40 cellular contexts compared by ENCODE assay signal in genomic region chr11:109363682-109364081, GRCh38. TPM values are rescaled to one million over a fixed set of nuclear protein-coding genes. Genes with fewer than 3 reads are reported as not detected.
"Had no signal": no experiment of that assay in that cellular context is flagged by ENCODE, and none has a peak within 500 bp of the region (broad histone marks: within the 10 kb centered on the region; RNA-seq: fewer than 3 reads in every experiment).

No MANE protein-coding gene starts in this region.

- H3K4me1 ChIP-seq: ascending aorta, body of pancreas, breast epithelium had no signal

- H3K36me3 Mint-ChIP-seq: activated naive CD4-positive, alpha-beta T cell treated with anti-CD3 and anti-CD28 coated beads, Interleukin-2, amount 10 ng/mL, durations not matched to agents 7 days and 5 days; activated naive CD4-positive, alpha-beta T cell treated with anti-CD3 and anti-CD28 coated beads, Interleukin-2, amount 50 U/mL, for 24 hours; activated naive CD4-positive, alpha-beta T cell treated with anti-CD3 and anti-CD28 coated beads, Interleukin-2, amount 50 U/mL, for 72 hours; activated naive CD8-positive, alpha-beta T cell; activated naive CD8-positive, alpha-beta T cell treated with anti-CD3 and anti-CD28 coated beads for 36 hours; activated naive CD8-positive, alpha-beta T cell treated with anti-CD3 and anti-CD28 coated beads, Interleukin-2, amount 10 ng/mL, durations not matched to agents 7 days and 5 days; brain had no signal

- ATAC-seq: activated naive CD4-positive, alpha-beta T cell treated with anti-CD3 and anti-CD28 coated beads, Interleukin-2, amount 50 U/mL, for 72 hours; activated naive CD8-positive, alpha-beta T cell treated with anti-CD3 and anti-CD28 coated beads, Interleukin-2, amount 50 U/mL, for 24 hours; activated T-cell treated with anti-CD3 and anti-CD28 coated beads, Interleukin-2, amount 50 U/mL, for 4 hours; activated T-cell treated with anti-CD3 and anti-CD28 coated beads, Interleukin-2, amount 50 U/mL, for 72 hours; activated T-helper 17 cell treated with anti-CD3 and anti-CD28 coated beads, Interleukin-2, amount 50 U/mL, for 72 hours; body of pancreas had no signal

- H3K9me3 ChIP-seq: ascending aorta, body of pancreas had no signal

- FAIRE-seq: bronchial epithelial cell had no signal

- H3K4me3 ChIP-seq: adrenal gland, ascending aorta, body of pancreas, breast epithelium, cardiac muscle cell had no signal

- H3K36me3 ChIP-seq: adrenal gland, ascending aorta, brain microvascular endothelial cell, breast epithelium, cardiac muscle cell had no signal

- H3K4me1 Mint-ChIP-seq: activated naive CD4-positive, alpha-beta T cell treated with anti-CD3 and anti-CD28 coated beads, Interleukin-2, amount 10 ng/mL, durations not matched to agents 7 days and 5 days; activated naive CD4-positive, alpha-beta T cell treated with anti-CD3 and anti-CD28 coated beads, Interleukin-2, amount 50 U/mL, for 24 hours; activated naive CD8-positive, alpha-beta T cell treated with anti-CD3 and anti-CD28 coated beads for 36 hours; activated naive CD8-positive, alpha-beta T cell treated with anti-CD3 and anti-CD28 coated beads, Interleukin-2, amount 10 ng/mL, durations not matched to agents 7 days and 5 days; activated naive CD8-positive, alpha-beta T cell treated with anti-CD3 and anti-CD28 coated beads, Interleukin-2, amount 50 U/mL, for 24 hours; activated T-helper 17 cell treated with anti-CD3 and anti-CD28 coated beads, Interleukin-2, amount 50 U/mL, for 72 hours; brain; central memory CD8-positive, alpha-beta T cell had no signal

- H3K27ac Mint-ChIP-seq: activated naive CD4-positive, alpha-beta T cell treated with anti-CD3 and anti-CD28 coated beads for 36 hours; activated naive CD4-positive, alpha-beta T cell treated with anti-CD3 and anti-CD28 coated beads, Interleukin-2, amount 10 ng/mL, durations not matched to agents 7 days and 5 days; activated naive CD4-positive, alpha-beta T cell treated with anti-CD3 and anti-CD28 coated beads, Interleukin-2, amount 50 U/mL, for 24 hours; activated naive CD4-positive, alpha-beta T cell treated with anti-CD3 and anti-CD28 coated beads, Interleukin-2, amount 50 U/mL, for 72 hours; activated naive CD8-positive, alpha-beta T cell; activated naive CD8-positive, alpha-beta T cell treated with anti-CD3 and anti-CD28 coated beads for 36 hours; activated naive CD8-positive, alpha-beta T cell treated with anti-CD3 and anti-CD28 coated beads, Interleukin-2, amount 10 ng/mL, durations not matched to agents 7 days and 5 days; activated naive CD8-positive, alpha-beta T cell treated with anti-CD3 and anti-CD28 coated beads, Interleukin-2, amount 50 U/mL, for 24 hours; activated T-cell treated with anti-CD3 and anti-CD28 coated beads, Interleukin-2, amount 50 U/mL, for 24 hours; activated T-cell treated with anti-CD3 and anti-CD28 coated beads, Interleukin-2, amount 50 U/mL, for 72 hours; activated T-helper 1 cell treated with anti-CD3 and anti-CD28 coated beads, Interleukin-12 subunit alpha, Interleukin-12 subunit beta, Interleukin-2, Interleukin-4 antibody, amounts not matched to agents 30 ng/mL and 10 ng/mL and 1 ng/mL, durations not matched to agents 14 hours and 24 hours and 36 hours; activated T-helper 17 cell treated with anti-CD3 and anti-CD28 coated beads, Interleukin-2, amount 50 U/mL, for 72 hours; activated T-helper 2 cell treated with anti-CD3 and anti-CD28 coated beads, Interferon-gamma antibody, Interleukin-2, Interleukin-4, amounts not matched to agents 10 μg/mL and 5 μg/mL and 100 μg/mL, durations not matched to agents 14 hours and 24 hours and 36 hours; brain had no signal

- H3K27me3 ChIP-seq: adrenal gland, ascending aorta, body of pancreas, brain microvascular endothelial cell, breast epithelium, cardiac muscle cell had no signal

- DNase-seq: activated effector memory CD4-positive, alpha-beta T cell treated with anti-CD3 and anti-CD28 coated beads, Interleukin-2, amount 50 U/mL, for 16 hours; activated effector memory CD4-positive, alpha-beta T cell treated with Interleukin-2 at 50 U/mL for 16 hours; activated gamma-delta T cell; activated gamma-delta T cell treated with Interleukin-2 at 50 U/mL for 16 hours; activated naive CD4-positive, alpha-beta T cell; activated naive CD4-positive, alpha-beta T cell treated with anti-CD3 and anti-CD28 coated beads for 36 hours; activated naive CD4-positive, alpha-beta T cell treated with anti-CD3 and anti-CD28 coated beads, Interleukin-2, amount 10 ng/mL, durations not matched to agents 7 days and 5 days; activated naive CD4-positive, alpha-beta T cell treated with anti-CD3 and anti-CD28 coated beads, Interleukin-2, amount 50 U/mL, for 16 hours; activated naive CD4-positive, alpha-beta T cell treated with Interleukin-2 at 50 U/mL for 16 hours; activated naive CD8-positive, alpha-beta T cell treated with anti-CD3 and anti-CD28 coated beads for 36 hours; activated naive CD8-positive, alpha-beta T cell treated with anti-CD3 and anti-CD28 coated beads, Interleukin-2, amount 10 ng/mL, durations not matched to agents 7 days and 5 days; activated naive CD8-positive, alpha-beta T cell treated with anti-CD3 and anti-CD28 coated beads, Interleukin-2, amount 50 U/mL, for 24 hours; activated T-cell treated with anti-CD3 and anti-CD28 coated beads for 4 hours; activated T-cell treated with anti-CD3 and anti-CD28 coated beads, Interleukin-2, amount 50 U/mL, for 1 hour; activated T-cell treated with anti-CD3 and anti-CD28 coated beads, Interleukin-2, amount 50 U/mL, for 24 hours; activated T-cell treated with anti-CD3 and anti-CD28 coated beads, Interleukin-2, amount 50 U/mL, for 4 hours; activated T-cell treated with anti-CD3 and anti-CD28 coated beads, Interleukin-2, amount 50 U/mL, for 48 hours; activated T-cell treated with anti-CD3 and anti-CD28 coated beads, Interleukin-2, amount 50 U/mL, for 72 hours; adrenal gland; amniotic stem cell; amygdala; anterior cingulate cortex; aorta; body of pancreas; brain microvascular endothelial cell; caudate nucleus; central memory CD4-positive, alpha-beta T cell; cerebellar nuclear complex had no signal

- H3K9me3 Mint-ChIP-seq: activated naive CD4-positive, alpha-beta T cell treated with anti-CD3 and anti-CD28 coated beads for 36 hours; activated naive CD8-positive, alpha-beta T cell treated with anti-CD3 and anti-CD28 coated beads for 36 hours; activated T-cell treated with anti-CD3 and anti-CD28 coated beads, Interleukin-2, amount 50 U/mL, for 4 hours; activated T-helper 1 cell treated with anti-CD3 and anti-CD28 coated beads, Interleukin-12 subunit alpha, Interleukin-12 subunit beta, Interleukin-2, Interleukin-4 antibody, amounts not matched to agents 30 ng/mL and 10 ng/mL and 1 ng/mL, durations not matched to agents 14 hours and 24 hours and 36 hours had no signal

- H3K27ac ChIP-seq: adrenal gland, ascending aorta, body of pancreas, brain microvascular endothelial cell, breast epithelium, cardiac muscle cell had no signal

- H3K4me3 Mint-ChIP-seq: activated naive CD4-positive, alpha-beta T cell treated with anti-CD3 and anti-CD28 coated beads for 36 hours; activated naive CD4-positive, alpha-beta T cell treated with anti-CD3 and anti-CD28 coated beads, Interleukin-2, amount 10 ng/mL, durations not matched to agents 7 days and 5 days; activated naive CD4-positive, alpha-beta T cell treated with anti-CD3 and anti-CD28 coated beads, Interleukin-2, amount 50 U/mL, for 24 hours; activated naive CD8-positive, alpha-beta T cell; activated naive CD8-positive, alpha-beta T cell treated with anti-CD3 and anti-CD28 coated beads for 36 hours; activated naive CD8-positive, alpha-beta T cell treated with anti-CD3 and anti-CD28 coated beads, Interleukin-2, amount 10 ng/mL, durations not matched to agents 7 days and 5 days; activated naive CD8-positive, alpha-beta T cell treated with anti-CD3 and anti-CD28 coated beads, Interleukin-2, amount 50 U/mL, for 24 hours; activated T-cell treated with anti-CD3 and anti-CD28 coated beads, Interleukin-2, amount 50 U/mL, for 24 hours; activated T-cell treated with anti-CD3 and anti-CD28 coated beads, Interleukin-2, amount 50 U/mL, for 4 hours; activated T-cell treated with anti-CD3 and anti-CD28 coated beads, Interleukin-2, amount 50 U/mL, for 72 hours; activated T-helper 1 cell treated with anti-CD3 and anti-CD28 coated beads, Interleukin-12 subunit alpha, Interleukin-12 subunit beta, Interleukin-2, Interleukin-4 antibody, amounts not matched to agents 30 ng/mL and 10 ng/mL and 1 ng/mL, durations not matched to agents 14 hours and 24 hours and 36 hours; activated T-helper 17 cell treated with anti-CD3 and anti-CD28 coated beads, Interleukin-2, amount 50 U/mL, for 72 hours; brain; central memory CD8-positive, alpha-beta T cell had no signal

- H3K27me3 Mint-ChIP-seq: activated naive CD4-positive, alpha-beta T cell treated with anti-CD3 and anti-CD28 coated beads, Interleukin-2, amount 10 ng/mL, durations not matched to agents 7 days and 5 days; activated naive CD4-positive, alpha-beta T cell treated with anti-CD3 and anti-CD28 coated beads, Interleukin-2, amount 50 U/mL, for 24 hours; activated naive CD8-positive, alpha-beta T cell treated with anti-CD3 and anti-CD28 coated beads, Interleukin-2, amount 10 ng/mL, durations not matched to agents 7 days and 5 days; activated naive CD8-positive, alpha-beta T cell treated with anti-CD3 and anti-CD28 coated beads, Interleukin-2, amount 50 U/mL, for 24 hours; activated T-cell treated with anti-CD3 and anti-CD28 coated beads, Interleukin-2, amount 50 U/mL, for 24 hours; activated T-helper 17 cell treated with anti-CD3 and anti-CD28 coated beads, Interleukin-2, amount 50 U/mL, for 72 hours; brain; central memory CD8-positive, alpha-beta T cell had no signal

RNA-seq across cellular contexts. Expression of gene C11orf87, which starts 58.3 kb away (rescaled TPM):
- total RNA-seq: activated naive CD4-positive, alpha-beta T cell treated with anti-CD3 and anti-CD28 coated beads for 36 hours; activated naive CD4-positive, alpha-beta T cell treated with anti-CD3 and anti-CD28 coated beads, Interleukin-2, amount 50 U/mL, for 72 hours; activated naive CD8-positive, alpha-beta T cell treated with anti-CD3 and anti-CD28 coated beads for 36 hours; activated naive CD8-positive, alpha-beta T cell treated with anti-CD3 and anti-CD28 coated beads, Interleukin-2, amount 10 ng/mL, durations not matched to agents 7 days and 5 days; activated T-cell treated with anti-CD3 and anti-CD28 coated beads, Interleukin-2, amount 50 U/mL, for 4 hours; activated T-cell treated with anti-CD3 and anti-CD28 coated beads, Interleukin-2, amount 50 U/mL, for 72 hours; activated T-helper 1 cell treated with anti-CD3 and anti-CD28 coated beads, Interleukin-12 subunit alpha, Interleukin-12 subunit beta, Interleukin-2, Interleukin-4 antibody, amounts not matched to agents 30 ng/mL and 10 ng/mL and 1 ng/mL, durations not matched to agents 14 hours and 24 hours and 36 hours; activated T-helper 17 cell treated with anti-CD3 and anti-CD28 coated beads, Interleukin-2, amount 50 U/mL, for 72 hours; activated T-helper 2 cell treated with anti-CD3 and anti-CD28 coated beads, Interferon-gamma antibody, Interleukin-2, Interleukin-4, amounts not matched to agents 10 μg/mL and 5 μg/mL and 100 μg/mL, durations not matched to agents 14 hours and 24 hours and 36 hours; aorta; ascending aorta; body of pancreas; bronchial epithelial cell had no signal
- polyA plus RNA-seq: aorta had no signal
